In the genomic region with DNA sequence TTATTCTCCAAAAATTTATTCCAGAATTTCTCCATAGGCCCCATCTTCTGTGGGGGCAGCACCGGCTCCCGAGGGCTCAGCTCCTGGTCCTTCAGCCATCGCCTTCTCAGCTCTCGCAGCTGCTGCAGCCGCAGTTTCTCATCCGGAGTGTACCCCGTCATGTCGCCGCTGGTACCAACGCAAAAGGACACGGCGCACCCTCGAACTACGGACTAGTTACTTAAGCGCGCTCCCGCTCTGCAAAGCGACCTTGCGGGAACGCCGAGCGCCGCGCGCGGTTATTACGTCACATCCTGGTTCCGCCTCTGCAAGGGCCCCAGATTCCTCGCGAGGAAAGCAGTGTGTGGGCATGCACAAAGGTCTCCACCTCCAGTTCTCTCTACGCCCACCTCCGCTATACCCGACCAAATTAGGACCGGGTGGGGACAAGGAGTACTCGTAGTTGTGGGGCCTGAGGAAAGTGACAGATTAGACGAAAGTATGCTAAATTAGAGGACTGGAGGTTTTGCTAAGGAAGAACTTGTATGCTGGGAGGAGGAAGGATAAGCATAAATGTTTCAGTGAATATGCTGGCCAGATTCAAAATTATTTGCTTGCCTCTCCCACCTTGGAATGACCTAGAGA, we compare ENCODE assay signal across 8 cellular contexts. TPM values are rescaled to one million over a fixed set of nuclear protein-coding genes. Genes with fewer than 3 reads are reported as not detected.
DNase-seq lines count a peak whose midpoint lies in the region; ATAC-seq and TF ChIP-seq lines count a peak whose summit lies in the region.

A gene (minus strand): TSS at position 260 of the 624 bp plus-strand sequence. CDS start 99 bp downstream, at position 161.

- H3K9me3 Mint-ChIP-seq in T-helper 2 cell treated with Interferon-gamma antibody and Interleukin-4, amounts not matched to agents 5 μg/mL and 100 μg/mL, for 36 hours = no peaks in the 10 kb centered on the region

- DNase-seq in NCI-H1930 (lab: John Stamatoyannopoulos, UW) (peak; percentile 92 to 94), ascending aorta (ENCODE audit: low spot score in 2 of 2) (peak; percentile 54 to 97), right cardiac atrium (peak; percentile 95 to 98 (median 97)), aorta (peak; percentile 97 to 99)
- peak; percentile 95 for DNase-seq in T-helper 2 cell treated with Interferon-gamma antibody and Interleukin-4, amounts not matched to agents 5 μg/mL and 100 μg/mL, for 36 hours (ENCODE audit: low spot score)

- TF ChIP-seq CTCF in ascending aorta (IDR thresholded peaks at IDR 0.05) = no peak

- peak within 1 kb of the TSS; percentile 99 for H3K4me3 Mint-ChIP-seq in T-helper 2 cell treated with Interferon-gamma antibody and Interleukin-4, amounts not matched to agents 5 μg/mL and 100 μg/mL, for 36 hours

- no peaks in the 10 kb centered on the region for H3K27me3 ChIP-seq in ascending aorta
- H3K27me3 ChIP-seq in right cardiac atrium (ENCODE audit: control insufficient read depth, insufficient read depth) = no peaks in the 10 kb centered on the region
- no peaks in the 10 kb centered on the region for H3K27me3 ChIP-seq in rectal smooth muscle tissue (ENCODE audit: control insufficient read depth, insufficient read depth, low read length)
- no peaks in the 10 kb centered on the region for H3K27me3 ChIP-seq in aorta (ENCODE audit: control insufficient read depth in 1 of 2, insufficient read depth in 2 of 2, low read length in 1 of 2)

- H3K4me1 ChIP-seq in ascending aorta (peaks cover 0 to 12% of the 10 kb centered on the region in 2 donors), right cardiac atrium (ENCODE audit: control insufficient read depth, insufficient read depth, low read length) (peaks cover 4% of the 10 kb centered on the region), rectal smooth muscle tissue (ENCODE audit: control insufficient read depth, insufficient read depth, low read length) (peaks cover 11% of the 10 kb centered on the region), aorta (ENCODE audit: control insufficient read depth in 1 of 2, insufficient read depth in 2 of 2, low read length in 2 of 2) (no peaks in the 10 kb centered on the region)

- H3K36me3 ChIP-seq in ascending aorta (no peaks in the 10 kb centered on the region), rectal smooth muscle tissue (ENCODE audit: control insufficient read depth, insufficient read depth, low read length) (peaks cover 3% of the 10 kb centered on the region), aorta (ENCODE audit: control insufficient read depth in 1 of 2, insufficient read depth in 2 of 2, low read length in 1 of 2) (peaks cover 0 to 3% of the 10 kb centered on the region in 2 donors)

- peak within 1 kb of the TSS; percentile 99 for H3K27ac Mint-ChIP-seq in T-helper 2 cell treated with Interferon-gamma antibody and Interleukin-4, amounts not matched to agents 5 μg/mL and 100 μg/mL, for 36 hours

- no peaks in the 10 kb centered on the region for H3K9me3 ChIP-seq in ascending aorta
- H3K9me3 ChIP-seq in right cardiac atrium (ENCODE audit: control insufficient read depth, low read length) = no peaks in the 10 kb centered on the region
- no peaks in the 10 kb centered on the region for H3K9me3 ChIP-seq in aorta (ENCODE audit: control insufficient read depth, low read length)

- peak; percentile 86 for ATAC-seq in GM18502 (IDR thresholded peaks at IDR 0.05; ENCODE audit: poor library complexity, unreplicated experiment)
- peak; percentile 81 for ATAC-seq in HG02970 (IDR thresholded peaks at IDR 0.05; ENCODE audit: low FRiP score, unreplicated experiment)
- ATAC-seq in right cardiac atrium = peak; percentile 99
- ATAC-seq in aorta (ENCODE audit: low FRiP score) = peak; percentile 99

- peaks cover 13% of the 10 kb centered on the region for H3K36me3 Mint-ChIP-seq in T-helper 2 cell treated with Interferon-gamma antibody and Interleukin-4, amounts not matched to agents 5 μg/mL and 100 μg/mL, for 36 hours (ENCODE audit: low read depth)

- H3K27ac ChIP-seq in ascending aorta = peak within 1 kb of the TSS; percentile 82 to 91
- peak within 1 kb of the TSS; percentile 95 for H3K27ac ChIP-seq in right cardiac atrium (ENCODE audit: low read length)
- peak within 1 kb of the TSS; percentile 94 for H3K27ac ChIP-seq in rectal smooth muscle tissue (ENCODE audit: low read depth, low read length)
- H3K27ac ChIP-seq in aorta (ENCODE audit: low read depth in 1 of 2, low read length in 2 of 2) = peak within 1 kb of the TSS; percentile 68 to 72

- H3K4me1 Mint-ChIP-seq in T-helper 2 cell treated with Interferon-gamma antibody and Interleukin-4, amounts not matched to agents 5 μg/mL and 100 μg/mL, for 36 hours (ENCODE audit: low read depth) = peaks cover 19% of the 10 kb centered on the region

- H3K27me3 Mint-ChIP-seq in T-helper 2 cell treated with Interferon-gamma antibody and Interleukin-4, amounts not matched to agents 5 μg/mL and 100 μg/mL, for 36 hours (ENCODE audit: low read depth) = no peaks in the 10 kb centered on the region

- WGBS in right cardiac atrium = under 1% methylated on average over 36 of the region's 36 CpGs
- 0% methylated on average over 36 of the region's 36 CpGs for WGBS in aorta, 2 donors

- intact Hi-C loops in ascending aorta (cut with DNase I) = loop anchor here (1.0 to 2.0 kb wide), 4 partner anchors 21 to 428 kb away; a partner anchor contains a TSS
- intact Hi-C loops in right cardiac atrium (cut with DNase I) = no loop called here
- intact Hi-C loops in aorta (cut with DNase I) = loop anchor here in 1 of 2 donors (2.0 kb wide), 2 partner anchors 22 to 188 kb away; a partner anchor contains a TSS

- H3K4me3 ChIP-seq in ascending aorta = peak within 1 kb of the TSS; percentile 66 to 93
- peak within 1 kb of the TSS; percentile 95 for H3K4me3 ChIP-seq in right cardiac atrium (ENCODE audit: low read length)
- peak within 1 kb of the TSS; percentile 83 for H3K4me3 ChIP-seq in rectal smooth muscle tissue (ENCODE audit: low read length)
- H3K4me3 ChIP-seq in aorta (ENCODE audit: low read length in 2 of 2) = peak within 1 kb of the TSS; percentile 50 to 92

- H3K9ac ChIP-seq in rectal smooth muscle tissue (ENCODE audit: low read length) = peak within 1 kb of the TSS; percentile 93

RNA-seq across cellular contexts. Expression of the gene that starts here (rescaled TPM):
- total RNA-seq in ascending aorta (22.2 TPM), right cardiac atrium (100 to 1,000 TPM; 120 to 137 (median 128) TPM), aorta (10 to 100 TPM; 29.5 to 44.6 TPM)
- polyA plus RNA-seq in right cardiac atrium (198 TPM), aorta (10 to 100 TPM; 41.6 to 55.2 TPM)

Comparison
In these comparisons a context has a peak if more than half of its experiments do, and no peak if none do; other contexts are left out.
1. Peak in every context shown above with its lines: DNase-seq, ATAC-seq, H3K4me3 ChIP-seq and H3K27ac ChIP-seq.